ENCODE assay signal across 1 cellular context in the genomic region with DNA sequence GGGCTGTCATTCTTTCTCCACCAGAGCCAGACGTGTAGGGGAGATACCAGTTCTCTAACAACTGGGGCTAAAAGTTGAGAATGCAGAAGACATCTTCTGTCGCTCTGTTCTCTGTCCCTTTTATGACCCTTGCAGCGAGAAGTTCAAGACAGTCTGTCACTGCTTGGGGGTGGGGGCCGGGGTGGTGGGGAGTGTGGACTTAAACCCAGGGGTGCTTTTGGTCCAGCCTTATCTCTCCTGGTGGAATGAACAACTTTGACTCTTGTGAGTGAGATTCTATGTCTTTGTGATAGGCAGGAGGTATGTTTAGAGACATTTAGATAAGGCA.
TF ChIP-seq lines count a peak whose summit lies in the region.

No MANE protein-coding gene starts in this region.

TF ChIP-seq in GM23338, 12 proteins besides CTCF, POLR2A, EP300 and RAD21:
- TF ChIP-seq EZH2 (IDR thresholded peaks at IDR 0.05; ENCODE audit: low read depth, unreplicated experiment): no peak
- TF ChIP-seq, protein P1, sequence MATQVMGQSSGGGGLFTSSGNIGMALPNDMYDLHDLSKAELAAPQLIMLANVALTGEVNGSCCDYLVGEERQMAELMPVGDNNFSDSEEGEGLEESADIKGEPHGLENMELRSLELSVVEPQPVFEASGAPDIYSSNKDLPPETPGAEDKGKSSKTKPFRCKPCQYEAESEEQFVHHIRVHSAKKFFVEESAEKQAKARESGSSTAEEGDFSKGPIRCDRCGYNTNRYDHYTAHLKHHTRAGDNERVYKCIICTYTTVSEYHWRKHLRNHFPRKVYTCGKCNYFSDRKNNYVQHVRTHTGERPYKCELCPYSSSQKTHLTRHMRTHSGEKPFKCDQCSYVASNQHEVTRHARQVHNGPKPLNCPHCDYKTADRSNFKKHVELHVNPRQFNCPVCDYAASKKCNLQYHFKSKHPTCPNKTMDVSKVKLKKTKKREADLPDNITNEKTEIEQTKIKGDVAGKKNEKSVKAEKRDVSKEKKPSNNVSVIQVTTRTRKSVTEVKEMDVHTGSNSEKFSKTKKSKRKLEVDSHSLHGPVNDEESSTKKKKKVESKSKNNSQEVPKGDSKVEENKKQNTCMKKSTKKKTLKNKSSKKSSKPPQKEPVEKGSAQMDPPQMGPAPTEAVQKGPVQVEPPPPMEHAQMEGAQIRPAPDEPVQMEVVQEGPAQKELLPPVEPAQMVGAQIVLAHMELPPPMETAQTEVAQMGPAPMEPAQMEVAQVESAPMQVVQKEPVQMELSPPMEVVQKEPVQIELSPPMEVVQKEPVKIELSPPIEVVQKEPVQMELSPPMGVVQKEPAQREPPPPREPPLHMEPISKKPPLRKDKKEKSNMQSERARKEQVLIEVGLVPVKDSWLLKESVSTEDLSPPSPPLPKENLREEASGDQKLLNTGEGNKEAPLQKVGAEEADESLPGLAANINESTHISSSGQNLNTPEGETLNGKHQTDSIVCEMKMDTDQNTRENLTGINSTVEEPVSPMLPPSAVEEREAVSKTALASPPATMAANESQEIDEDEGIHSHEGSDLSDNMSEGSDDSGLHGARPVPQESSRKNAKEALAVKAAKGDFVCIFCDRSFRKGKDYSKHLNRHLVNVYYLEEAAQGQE (IDR thresholded peaks at IDR 0.05; ENCODE audit: unreplicated experiment): no peak
- TF ChIP-seq, protein P2, sequence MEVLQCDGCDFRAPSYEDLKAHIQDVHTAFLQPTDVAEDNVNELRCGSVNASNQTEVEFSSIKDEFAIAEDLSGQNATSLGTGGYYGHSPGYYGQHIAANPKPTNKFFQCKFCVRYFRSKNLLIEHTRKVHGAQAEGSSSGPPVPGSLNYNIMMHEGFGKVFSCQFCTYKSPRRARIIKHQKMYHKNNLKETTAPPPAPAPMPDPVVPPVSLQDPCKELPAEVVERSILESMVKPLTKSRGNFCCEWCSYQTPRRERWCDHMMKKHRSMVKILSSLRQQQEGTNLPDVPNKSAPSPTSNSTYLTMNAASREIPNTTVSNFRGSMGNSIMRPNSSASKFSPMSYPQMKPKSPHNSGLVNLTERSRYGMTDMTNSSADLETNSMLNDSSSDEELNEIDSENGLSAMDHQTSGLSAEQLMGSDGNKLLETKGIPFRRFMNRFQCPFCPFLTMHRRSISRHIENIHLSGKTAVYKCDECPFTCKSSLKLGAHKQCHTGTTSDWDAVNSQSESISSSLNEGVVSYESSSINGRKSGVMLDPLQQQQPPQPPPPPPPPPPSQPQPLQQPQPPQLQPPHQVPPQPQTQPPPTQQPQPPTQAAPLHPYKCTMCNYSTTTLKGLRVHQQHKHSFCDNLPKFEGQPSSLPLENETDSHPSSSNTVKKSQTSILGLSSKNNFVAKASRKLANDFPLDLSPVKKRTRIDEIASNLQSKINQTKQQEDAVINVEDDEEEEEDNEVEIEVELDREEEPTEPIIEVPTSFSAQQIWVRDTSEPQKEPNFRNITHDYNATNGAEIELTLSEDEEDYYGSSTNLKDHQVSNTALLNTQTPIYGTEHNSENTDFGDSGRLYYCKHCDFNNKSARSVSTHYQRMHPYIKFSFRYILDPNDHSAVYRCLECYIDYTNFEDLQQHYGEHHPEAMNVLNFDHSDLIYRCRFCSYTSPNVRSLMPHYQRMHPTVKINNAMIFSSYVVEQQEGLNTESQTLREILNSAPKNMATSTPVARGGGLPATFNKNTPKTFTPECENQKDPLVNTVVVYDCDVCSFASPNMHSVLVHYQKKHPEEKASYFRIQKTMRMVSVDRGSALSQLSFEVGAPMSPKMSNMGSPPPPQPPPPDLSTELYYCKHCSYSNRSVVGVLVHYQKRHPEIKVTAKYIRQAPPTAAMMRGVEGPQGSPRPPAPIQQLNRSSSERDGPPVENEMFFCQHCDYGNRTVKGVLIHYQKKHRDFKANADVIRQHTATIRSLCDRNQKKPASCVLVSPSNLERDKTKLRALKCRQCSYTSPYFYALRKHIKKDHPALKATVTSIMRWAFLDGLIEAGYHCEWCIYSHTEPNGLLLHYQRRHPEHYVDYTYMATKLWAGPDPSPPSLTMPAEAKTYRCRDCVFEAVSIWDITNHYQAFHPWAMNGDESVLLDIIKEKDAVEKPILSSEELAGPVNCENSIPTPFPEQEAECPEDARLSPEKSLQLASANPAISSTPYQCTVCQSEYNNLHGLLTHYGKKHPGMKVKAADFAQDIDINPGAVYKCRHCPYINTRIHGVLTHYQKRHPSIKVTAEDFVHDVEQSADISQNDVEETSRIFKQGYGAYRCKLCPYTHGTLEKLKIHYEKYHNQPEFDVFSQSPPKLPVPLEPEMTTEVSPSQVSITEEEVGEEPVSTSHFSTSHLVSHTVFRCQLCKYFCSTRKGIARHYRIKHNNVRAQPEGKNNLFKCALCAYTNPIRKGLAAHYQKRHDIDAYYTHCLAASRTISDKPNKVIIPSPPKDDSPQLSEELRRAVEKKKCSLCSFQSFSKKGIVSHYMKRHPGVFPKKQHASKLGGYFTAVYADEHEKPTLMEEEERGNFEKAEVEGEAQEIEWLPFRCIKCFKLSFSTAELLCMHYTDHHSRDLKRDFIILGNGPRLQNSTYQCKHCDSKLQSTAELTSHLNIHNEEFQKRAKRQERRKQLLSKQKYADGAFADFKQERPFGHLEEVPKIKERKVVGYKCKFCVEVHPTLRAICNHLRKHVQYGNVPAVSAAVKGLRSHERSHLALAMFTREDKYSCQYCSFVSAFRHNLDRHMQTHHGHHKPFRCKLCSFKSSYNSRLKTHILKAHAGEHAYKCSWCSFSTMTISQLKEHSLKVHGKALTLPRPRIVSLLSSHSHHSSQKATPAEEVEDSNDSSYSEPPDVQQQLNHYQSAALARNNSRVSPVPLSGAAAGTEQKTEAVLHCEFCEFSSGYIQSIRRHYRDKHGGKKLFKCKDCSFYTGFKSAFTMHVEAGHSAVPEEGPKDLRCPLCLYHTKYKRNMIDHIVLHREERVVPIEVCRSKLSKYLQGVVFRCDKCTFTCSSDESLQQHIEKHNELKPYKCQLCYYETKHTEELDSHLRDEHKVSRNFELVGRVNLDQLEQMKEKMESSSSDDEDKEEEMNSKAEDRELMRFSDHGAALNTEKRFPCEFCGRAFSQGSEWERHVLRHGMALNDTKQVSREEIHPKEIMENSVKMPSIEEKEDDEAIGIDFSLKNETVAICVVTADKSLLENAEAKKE (CRISPR knock-in tag; IDR thresholded peaks at IDR 0.05): no peak
- no peak for TF ChIP-seq ZNF114 (CRISPR knock-in tag; IDR thresholded peaks at IDR 0.05)
- TF ChIP-seq POLR2AphosphoS5 (IDR thresholded peaks at IDR 0.05; ENCODE audit: low read depth): no peak
- TF ChIP-seq JUNB (IDR thresholded peaks at IDR 0.05; ENCODE audit: unreplicated experiment): no peak
- TF ChIP-seq EZH2phosphoT487 (IDR thresholded peaks at IDR 0.05; ENCODE audit: unreplicated experiment): no peak
- no peak for TF ChIP-seq STAT1 (IDR thresholded peaks at IDR 0.05; ENCODE audit: unreplicated experiment)
- TF ChIP-seq ZNF331 (CRISPR knock-in tag; IDR thresholded peaks at IDR 0.05; ENCODE audit: low read depth): no peak
- no peak for TF ChIP-seq CREB1 (CRISPR knock-in tag; IDR thresholded peaks at IDR 0.05; ENCODE audit: low read depth)
- no peak for TF ChIP-seq NANOG (IDR thresholded peaks at IDR 0.05; ENCODE audit: borderline replicate concordance)
- TF ChIP-seq, protein P3, sequence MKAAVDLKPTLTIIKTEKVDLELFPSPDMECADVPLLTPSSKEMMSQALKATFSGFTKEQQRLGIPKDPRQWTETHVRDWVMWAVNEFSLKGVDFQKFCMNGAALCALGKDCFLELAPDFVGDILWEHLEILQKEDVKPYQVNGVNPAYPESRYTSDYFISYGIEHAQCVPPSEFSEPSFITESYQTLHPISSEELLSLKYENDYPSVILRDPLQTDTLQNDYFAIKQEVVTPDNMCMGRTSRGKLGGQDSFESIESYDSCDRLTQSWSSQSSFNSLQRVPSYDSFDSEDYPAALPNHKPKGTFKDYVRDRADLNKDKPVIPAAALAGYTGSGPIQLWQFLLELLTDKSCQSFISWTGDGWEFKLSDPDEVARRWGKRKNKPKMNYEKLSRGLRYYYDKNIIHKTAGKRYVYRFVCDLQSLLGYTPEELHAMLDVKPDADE (IDR thresholded peaks at IDR 0.05): no peak
